In the genomic region with DNA sequence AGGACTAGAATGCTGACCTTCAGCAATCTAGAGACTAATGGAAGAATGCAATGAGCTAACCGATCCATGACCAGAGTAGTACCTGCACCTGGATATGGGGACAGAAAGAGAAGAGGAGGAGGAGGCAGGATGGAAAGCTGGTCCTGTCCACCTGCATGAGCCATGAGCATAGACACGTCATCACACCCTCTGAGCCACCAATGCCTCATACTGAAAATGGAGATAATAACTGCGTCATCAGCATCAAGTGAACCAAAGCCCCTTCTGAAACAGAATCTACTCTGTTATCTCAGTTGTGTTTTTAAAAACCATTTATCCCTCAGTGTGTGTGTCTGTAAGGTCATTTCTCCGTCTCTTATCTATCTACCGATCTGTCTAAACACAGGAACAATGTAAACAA, we compare ENCODE assay signal across 27 cellular contexts.
"Had no signal": no experiment of that assay in that cellular context is flagged by ENCODE, and none has a peak within 500 bp of the region (broad histone marks: within the 10 kb centered on the region; RNA-seq: fewer than 3 reads in every experiment).

No MANE protein-coding gene starts in this region.

- H3K27me3 ChIP-seq: left lung, neural progenitor cell, ovary, right atrium auricular region, suprapubic skin, tibial artery, upper lobe of right lung had no signal

- H3K36me3 ChIP-seq: left lung, lower lobe of right lung, neural progenitor cell, neutrophil, ovary, right atrium auricular region, suprapubic skin, thoracic aorta, tibial artery, upper lobe of right lung had no signal

- H3K4me3 Mint-ChIP-seq: naive B cell; natural killer cell; nephron progenitor cell; neural progenitor cell; stimulated activated naive CD8-positive, alpha-beta T cell treated with anti-CD3 and anti-CD28 coated beads, Interleukin-15, Interleukin-2, amounts not matched to agents 100 ng/mL and 50 ng/mL, for 24 hours had no signal

- H3K27ac Mint-ChIP-seq: natural killer cell; neural progenitor cell; progenitor cell of endocrine pancreas; stimulated activated naive CD8-positive, alpha-beta T cell treated with anti-CD3 and anti-CD28 coated beads, Interleukin-15, Interleukin-2, amounts not matched to agents 100 ng/mL and 50 ng/mL, for 24 hours had no signal

- H3K9me3 ChIP-seq: left lung, lower lobe of right lung, neutrophil, ovary, right atrium auricular region, suprapubic skin, thoracic aorta, tibial artery, upper lobe of right lung had no signal

- H3K9me3 Mint-ChIP-seq: natural killer cell; nephron progenitor cell; stimulated activated naive CD8-positive, alpha-beta T cell treated with anti-CD3 and anti-CD28 coated beads, Interleukin-15, Interleukin-2, amounts not matched to agents 100 ng/mL and 50 ng/mL, for 24 hours had no signal

- DNase-seq: hippocampal formation; kidney glomerular epithelial cell; left colon; left lung; lower lobe of right lung; mammary epithelial cell; mesenchymal stem cell; naive B cell; natural killer cell; nephron progenitor cell; ovary; stimulated activated CD4-positive, alpha-beta T cell treated with anti-CD3 and anti-CD28 coated beads, Interleukin-12 subunit alpha, Interleukin-12 subunit beta, amount 100 ng/mL, for 4 hours; stimulated activated CD4-positive, alpha-beta T cell treated with anti-CD3 and anti-CD28 coated beads, Interleukin-15, amount 100 ng/mL, for 24 hours; stimulated activated CD4-positive, alpha-beta T cell treated with anti-CD3 and anti-CD28 coated beads, Interleukin-2, amount 100 ng/mL, for 24 hours; stimulated activated CD4-positive, alpha-beta T cell treated with anti-CD3 and anti-CD28 coated beads, Interleukin-4, amount 100 ng/mL, for 1 hour; stimulated activated naive CD4-positive, alpha-beta T cell; tibial artery; trophoblast cell; upper lobe of right lung had no signal

- H3K4me1 Mint-ChIP-seq: naive B cell, natural killer cell had no signal

- H3K36me3 Mint-ChIP-seq: naive B cell, natural killer cell, neural progenitor cell had no signal

- H3K9ac ChIP-seq: neural progenitor cell had no signal

- H3K27me3 Mint-ChIP-seq: naive B cell; stimulated activated naive CD8-positive, alpha-beta T cell treated with anti-CD3 and anti-CD28 coated beads, Interleukin-15, Interleukin-2, amounts not matched to agents 100 ng/mL and 50 ng/mL, for 24 hours had no signal

- ATAC-seq: left colon, lower lobe of right lung, natural killer cell, upper lobe of right lung had no signal

- H3K4me3 ChIP-seq: left lung, lower lobe of right lung, neural progenitor cell, ovary, right atrium auricular region, skin epidermis, suprapubic skin, thoracic aorta, tibial artery, upper lobe of right lung had no signal

- H3K27ac ChIP-seq: lower lobe of right lung, neural progenitor cell, neutrophil, right atrium auricular region, suprapubic skin, thoracic aorta, tibial artery had no signal
